8 cellular contexts compared by ENCODE assay signal in the genomic region with DNA sequence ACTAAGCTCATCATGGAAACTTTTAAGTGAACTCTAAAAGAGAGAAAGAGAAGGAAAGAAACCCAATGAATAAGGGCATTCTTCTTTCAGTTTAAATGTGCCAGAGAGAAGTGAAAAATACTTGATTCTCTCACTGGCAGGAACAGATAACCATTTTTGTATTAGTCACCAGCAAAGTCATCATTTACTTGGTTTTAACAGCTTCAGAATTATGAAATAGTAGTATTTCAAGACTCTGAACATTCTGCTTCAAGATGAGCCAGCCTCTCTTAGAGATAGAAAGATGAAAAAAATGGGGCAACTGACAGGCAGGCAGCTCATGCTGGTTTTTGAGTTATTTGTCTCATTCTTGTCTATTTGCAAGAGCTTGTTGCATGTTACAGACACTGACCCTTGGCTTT.
A peak's percentile ranks its signal among the peaks of the same experiment; 100 is the strongest.
DNase-seq lines count a peak whose midpoint lies in the region; ATAC-seq, FAIRE-seq and TF ChIP-seq lines count a peak whose summit lies in the region.

No MANE protein-coding gene starts in this region.

- DNase-seq in H54 (ENCODE audit: insufficient read length, low spot score) (no peak), NCI-H226 (peak; percentile 87), foreskin melanocyte (peak; percentile 67), DMS53 (lab: John Stamatoyannopoulos, UW) (no peak), NCI-H774 (lab: John Stamatoyannopoulos, UW) (no peak), T-helper 2 cell (no peak)
- DNase-seq in activated CD8-positive, alpha-beta memory T cell treated with anti-CD3 and anti-CD28 coated beads, Interleukin-2, amount 50 U/mL, for 4 hours = no peak

- ATAC-seq in GM18498 (IDR thresholded peaks at IDR 0.05; ENCODE audit: unreplicated experiment) = peak; percentile 85

- peak; percentile 95 for FAIRE-seq in H54 (lab: Jason Lieb, UNC)

- no peak for TF ChIP-seq POLR2A in H54 (IDR thresholded peaks at IDR 0.05; ENCODE audit: low read depth, low read length)

Comparison
In these comparisons a context has a peak if more than half of its experiments do, and no peak if none do; other contexts are left out.
1. DNase-seq: peak in NCI-H226 (single experiment) and foreskin melanocyte (single experiment); none in H54 (single experiment), DMS53 (single experiment), NCI-H774 (single experiment), T-helper 2 cell (0 of 5) and activated CD8-positive, alpha-beta memory T cell treated with anti-CD3 and anti-CD28 coated beads, Interleukin-2, amount 50 U/mL, for 4 hours (single experiment).